ENCODE assay signal across 18 cellular contexts in the genomic region with DNA sequence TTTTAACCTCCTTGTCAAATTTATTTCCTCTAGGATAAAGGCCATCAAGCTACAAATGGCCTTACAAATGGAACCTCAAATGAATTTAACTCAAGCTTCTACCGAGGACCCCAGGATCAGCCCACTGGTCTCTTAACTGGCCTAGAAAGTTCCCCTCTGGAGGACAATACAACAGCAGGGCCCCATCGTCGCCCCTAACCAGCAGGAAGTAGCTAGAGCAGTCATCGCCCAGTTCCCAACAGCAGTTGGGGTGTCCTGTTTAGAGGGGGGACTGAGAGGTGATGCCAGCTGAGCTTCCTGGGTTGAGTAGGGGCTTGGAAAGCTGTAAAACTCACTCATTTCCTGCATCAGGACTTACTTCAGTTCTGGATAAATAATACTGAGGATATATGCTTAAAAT. TPM values are rescaled to one million over a fixed set of nuclear protein-coding genes. Genes with fewer than 3 reads are reported as not detected.
DNase-seq lines count a peak whose midpoint lies in the region; ATAC-seq and TF ChIP-seq lines count a peak whose summit lies in the region.
"Had no signal": no experiment of that assay in that cellular context is flagged by ENCODE, and none has a peak within 500 bp of the region (broad histone marks: within the 10 kb centered on the region; RNA-seq: fewer than 3 reads in every experiment).

No MANE protein-coding gene starts in this region.

- peaks cover 50% of the 10 kb centered on the region for H3K36me3 Mint-ChIP-seq in activated CD4-positive, alpha-beta T cell treated with anti-CD3 and anti-CD28 coated beads for 36 hours (ENCODE audit: low read depth)
- peaks cover 56% of the 10 kb centered on the region for H3K36me3 Mint-ChIP-seq in activated CD4-positive, alpha-beta T cell treated with anti-CD3 and anti-CD28 coated beads, Interleukin-2, amount 10 ng/mL, durations not matched to agents 24 days and 14 days (ENCODE audit: low read depth)
- H3K36me3 Mint-ChIP-seq in activated naive CD4-positive, alpha-beta T cell treated with anti-CD3 and anti-CD28 coated beads for 36 hours (ENCODE audit: low read depth), result peaks cover 35% of the 10 kb centered on the region
- peaks cover 55% of the 10 kb centered on the region for H3K36me3 Mint-ChIP-seq in activated naive CD4-positive, alpha-beta T cell treated with anti-CD3 and anti-CD28 coated beads, Interleukin-2, amount 10 ng/mL, durations not matched to agents 7 days and 5 days

- TF ChIP-seq CTCF in testis (IDR thresholded peaks at IDR 0.05), result no peak

- peaks cover 10% of the 10 kb centered on the region for H3K9me3 Mint-ChIP-seq in activated CD4-positive, alpha-beta T cell treated with anti-CD3 and anti-CD28 coated beads for 36 hours (ENCODE audit: low read depth)
- H3K9me3 Mint-ChIP-seq in activated CD4-positive, alpha-beta T cell treated with anti-CD3 and anti-CD28 coated beads, Interleukin-2, amount 10 ng/mL, durations not matched to agents 24 days and 14 days, result peaks cover 5% of the 10 kb centered on the region
- H3K9me3 Mint-ChIP-seq in activated naive CD4-positive, alpha-beta T cell treated with anti-CD3 and anti-CD28 coated beads for 36 hours, result peaks cover 9% of the 10 kb centered on the region
- H3K9me3 Mint-ChIP-seq in activated naive CD4-positive, alpha-beta T cell treated with anti-CD3 and anti-CD28 coated beads, Interleukin-2, amount 10 ng/mL, durations not matched to agents 7 days and 5 days, result peaks cover 9% of the 10 kb centered on the region

- POLR2A ChIA-PET in activated CD4-positive, alpha-beta T cell treated with anti-CD3 and anti-CD28 coated beads for 36 hours (lab: Charles Lee), result no interaction called here

- no peak overlapping the region for H3K27ac Mint-ChIP-seq in activated CD4-positive, alpha-beta T cell treated with anti-CD3 and anti-CD28 coated beads for 36 hours
- H3K27ac Mint-ChIP-seq in activated CD4-positive, alpha-beta T cell treated with anti-CD3 and anti-CD28 coated beads, Interleukin-2, amount 10 ng/mL, durations not matched to agents 24 days and 14 days, result no peak overlapping the region
- H3K27ac Mint-ChIP-seq in activated naive CD4-positive, alpha-beta T cell treated with anti-CD3 and anti-CD28 coated beads for 36 hours, result no peak overlapping the region
- H3K27ac Mint-ChIP-seq in activated naive CD4-positive, alpha-beta T cell treated with anti-CD3 and anti-CD28 coated beads, Interleukin-2, amount 10 ng/mL, durations not matched to agents 7 days and 5 days, result no peak overlapping the region
- H3K27ac Mint-ChIP-seq: B cell; CD8-positive, alpha-beta T cell had no signal

- no peaks in the 10 kb centered on the region for H3K27me3 ChIP-seq in testis
- H3K27me3 ChIP-seq: BLaER1 had no signal

- 94 to 98% methylated on average over 4 of the region's 4 CpGs for WGBS in testis, 2 donors

- CTCF ChIA-PET in activated CD4-positive, alpha-beta T cell treated with anti-CD3 and anti-CD28 coated beads for 36 hours (lab: Charles Lee), result interaction anchor here (0.6 to 1.8 kb wide), 7 partner anchors 9 to 1795 kb away, joined by 3 to 7 read pairs (median 4); no protein-coding TSS in a partner anchor
- CTCF ChIA-PET in activated naive CD4-positive, alpha-beta T cell treated with anti-CD3 and anti-CD28 coated beads for 36 hours (lab: Charles Lee), result interaction anchor here (1.3 to 1.7 kb wide), 3 partner anchors 10 to 60 kb away, joined by 3 to 5 read pairs (median 3); no protein-coding TSS in a partner anchor
- CTCF ChIA-PET in activated naive CD4-positive, alpha-beta T cell treated with anti-CD3 and anti-CD28 coated beads, Interleukin-2, amount 10 ng/mL, durations not matched to agents 7 days and 5 days (lab: Charles Lee), result interaction anchor here (0.6 kb wide), 1 partner anchor 60 kb away, joined by 3 read pairs; no protein-coding TSS in a partner anchor

- peak; percentile 37 for DNase-seq in activated CD4-positive, alpha-beta T cell treated with anti-CD3 and anti-CD28 coated beads for 36 hours
- no peak for DNase-seq in activated CD4-positive, alpha-beta T cell treated with anti-CD3 and anti-CD28 coated beads, Interleukin-2, amount 10 ng/mL, durations not matched to agents 24 days and 14 days
- DNase-seq in activated naive CD4-positive, alpha-beta T cell treated with anti-CD3 and anti-CD28 coated beads for 36 hours, result peak; percentile 31
- DNase-seq in activated naive CD4-positive, alpha-beta T cell treated with anti-CD3 and anti-CD28 coated beads, Interleukin-2, amount 10 ng/mL, durations not matched to agents 7 days and 5 days, result no peak
- no peak for DNase-seq in testis
- no peak for DNase-seq in KG1 (lab: John Stamatoyannopoulos, UW)
- DNase-seq: Caco-2; CD4-positive, CD25-positive, alpha-beta regulatory T cell; CD8-positive, alpha-beta T cell; DMS153; DND-41; GM23248; H7; HCEC 1CT had no signal

- H3K27ac ChIP-seq in testis, result peak overlapping the region; percentile 46 to 59
- H3K27ac ChIP-seq: 22Rv1, BLaER1, C4-2B, GM23248 had no signal

- intact Hi-C loops in activated CD4-positive, alpha-beta T cell treated with anti-CD3 and anti-CD28 coated beads for 36 hours (cut with DNase I, micrococcal nuclease), result no loop called here
- intact Hi-C loops in activated CD4-positive, alpha-beta T cell treated with anti-CD3 and anti-CD28 coated beads, Interleukin-2, amount 10 ng/mL, durations not matched to agents 24 days and 14 days (cut with micrococcal nuclease), result no loop called here
- intact Hi-C loops in activated naive CD4-positive, alpha-beta T cell treated with anti-CD3 and anti-CD28 coated beads for 36 hours (cut with micrococcal nuclease), result no loop called here
- intact Hi-C loops in testis (cut with DNase I; ENCODE audit: low total_unique reads), result no loop called here

- H3K4me3 Mint-ChIP-seq in activated CD4-positive, alpha-beta T cell treated with anti-CD3 and anti-CD28 coated beads for 36 hours, result no peak overlapping the region
- H3K4me3 Mint-ChIP-seq in activated CD4-positive, alpha-beta T cell treated with anti-CD3 and anti-CD28 coated beads, Interleukin-2, amount 10 ng/mL, durations not matched to agents 24 days and 14 days, result no peak overlapping the region
- H3K4me3 Mint-ChIP-seq in activated naive CD4-positive, alpha-beta T cell treated with anti-CD3 and anti-CD28 coated beads for 36 hours, result no peak overlapping the region
- H3K4me3 Mint-ChIP-seq in activated naive CD4-positive, alpha-beta T cell treated with anti-CD3 and anti-CD28 coated beads, Interleukin-2, amount 10 ng/mL, durations not matched to agents 7 days and 5 days, result no peak overlapping the region
- H3K4me3 Mint-ChIP-seq: B cell; CD4-positive, CD25-positive, alpha-beta regulatory T cell; CD8-positive, alpha-beta T cell had no signal

- H3K4me1 ChIP-seq in testis, result peaks cover 22% of the 10 kb centered on the region
- H3K4me1 ChIP-seq: BLaER1, Caco-2 had no signal

- TF ChIP-seq POLR2A in testis (IDR thresholded peaks at IDR 0.05), result no peak

- H3K4me3 ChIP-seq in testis, result no peak overlapping the region
- H3K4me3 ChIP-seq: BLaER1, GM23248 had no signal

- H3K27me3 Mint-ChIP-seq in activated CD4-positive, alpha-beta T cell treated with anti-CD3 and anti-CD28 coated beads for 36 hours, result no peaks in the 10 kb centered on the region
- H3K27me3 Mint-ChIP-seq in activated CD4-positive, alpha-beta T cell treated with anti-CD3 and anti-CD28 coated beads, Interleukin-2, amount 10 ng/mL, durations not matched to agents 24 days and 14 days, result no peaks in the 10 kb centered on the region
- no peaks in the 10 kb centered on the region for H3K27me3 Mint-ChIP-seq in activated naive CD4-positive, alpha-beta T cell treated with anti-CD3 and anti-CD28 coated beads for 36 hours (ENCODE audit: low read depth)
- H3K27me3 Mint-ChIP-seq in activated naive CD4-positive, alpha-beta T cell treated with anti-CD3 and anti-CD28 coated beads, Interleukin-2, amount 10 ng/mL, durations not matched to agents 7 days and 5 days, result no peaks in the 10 kb centered on the region
- H3K27me3 Mint-ChIP-seq: B cell; CD4-positive, CD25-positive, alpha-beta regulatory T cell had no signal

- H3K36me3 ChIP-seq in testis (ENCODE audit: low read depth, missing control alignments), result no peaks in the 10 kb centered on the region

- H3K4me1 Mint-ChIP-seq in activated CD4-positive, alpha-beta T cell treated with anti-CD3 and anti-CD28 coated beads for 36 hours, result peaks cover 55% of the 10 kb centered on the region
- H3K4me1 Mint-ChIP-seq in activated CD4-positive, alpha-beta T cell treated with anti-CD3 and anti-CD28 coated beads, Interleukin-2, amount 10 ng/mL, durations not matched to agents 24 days and 14 days, result peaks cover 35% of the 10 kb centered on the region
- peaks cover 49% of the 10 kb centered on the region for H3K4me1 Mint-ChIP-seq in activated naive CD4-positive, alpha-beta T cell treated with anti-CD3 and anti-CD28 coated beads for 36 hours (ENCODE audit: low read depth)
- no peaks in the 10 kb centered on the region for H3K4me1 Mint-ChIP-seq in activated naive CD4-positive, alpha-beta T cell treated with anti-CD3 and anti-CD28 coated beads, Interleukin-2, amount 10 ng/mL, durations not matched to agents 7 days and 5 days

- ATAC-seq in activated CD4-positive, alpha-beta T cell treated with anti-CD3 and anti-CD28 coated beads for 36 hours, result no peak
- ATAC-seq: CD8-positive, alpha-beta T cell had no signal

- no peaks in the 10 kb centered on the region for H3K9me3 ChIP-seq in testis
- H3K9me3 ChIP-seq: Caco-2 had no signal

RNA-seq across cellular contexts. Expression of gene CEP85L, which starts 25.6 kb away (rescaled TPM):
- 10 to 100 TPM; 29.5 to 29.7 TPM for total RNA-seq in activated CD4-positive, alpha-beta T cell treated with anti-CD3 and anti-CD28 coated beads for 36 hours
- total RNA-seq in activated CD4-positive, alpha-beta T cell treated with anti-CD3 and anti-CD28 coated beads, Interleukin-2, amount 10 ng/mL, durations not matched to agents 24 days and 14 days, result 42.3 and 42.7 TPM in 2 replicates
- total RNA-seq in activated naive CD4-positive, alpha-beta T cell treated with anti-CD3 and anti-CD28 coated beads for 36 hours, result 10 to 100 TPM; 31.4 to 31.9 TPM
- total RNA-seq in testis, result 10 to 100 TPM; 63.7 to 80.7 TPM
- 78.8 TPM for polyA plus RNA-seq in testis (ENCODE audit: insufficient read depth, low read depth, low replicate concordance)

Comparison
In these comparisons a context has a peak if more than half of its experiments do, and no peak if none do; other contexts are left out.
1. DNase-seq: peak in activated CD4-positive, alpha-beta T cell treated with anti-CD3 and anti-CD28 coated beads for 36 hours (single experiment) and activated naive CD4-positive, alpha-beta T cell treated with anti-CD3 and anti-CD28 coated beads for 36 hours (single experiment); none in activated CD4-positive, alpha-beta T cell treated with anti-CD3 and anti-CD28 coated beads, Interleukin-2, amount 10 ng/mL, durations not matched to agents 24 days and 14 days (single experiment), activated naive CD4-positive, alpha-beta T cell treated with anti-CD3 and anti-CD28 coated beads, Interleukin-2, amount 10 ng/mL, durations not matched to agents 7 days and 5 days (single experiment), testis (single experiment) and KG1 (single experiment).